Comparison of ENCODE assay signal across 7 cellular contexts in genomic region chr17:7440823-7441174, GRCh38. TPM values are rescaled to one million over a fixed set of nuclear protein-coding genes. Genes with fewer than 3 reads are reported as not detected.
DNase-seq lines count a peak whose midpoint lies in the region; TF ChIP-seq lines count a peak whose summit lies in the region.

No MANE protein-coding gene starts in this region.

- DNase-seq in RPMI7951 (ENCODE audit: low read depth), result peak; percentile 37
- DNase-seq in epithelial cell of proximal tubule (ENCODE audit: low read depth), result no peak
- no peak for DNase-seq in retinal pigment epithelial cell (ENCODE audit: low read depth)
- no peak for DNase-seq in NCI-H510A (lab: John Stamatoyannopoulos, UW)
- DNase-seq in activated CD4-positive, CD25-positive, alpha-beta regulatory T cell treated with anti-CD3 and anti-CD28 coated beads, Interleukin-2, amount 50 U/mL, for 72 hours, result no peak
- DNase-seq in NCI-H345 treated with DMSO at 0.1 percent for 48 hours (lab: John Stamatoyannopoulos, UW; ENCODE audit: unreplicated experiment), result no peak

- TF ChIP-seq CTCF in epithelial cell of proximal tubule (conservative IDR thresholded peaks at IDR 0.05; ENCODE audit: low read depth, low read length) (no peak), retinal pigment epithelial cell (conservative IDR thresholded peaks at IDR 0.05; ENCODE audit: low read depth, low read length) (peak; percentile 13)

- peak overlapping the region; percentile 75 for H3K4me3 ChIP-seq in epithelial cell of proximal tubule (ENCODE audit: low read depth, low read length)
- H3K4me3 ChIP-seq in retinal pigment epithelial cell (ENCODE audit: low read length), result peak overlapping the region; percentile 68

- peak; percentile 22 for TF ChIP-seq POLR2A in GM19099 (IDR thresholded peaks at IDR 0.05; ENCODE audit: extremely low read depth, insufficient read length, low read depth)

RNA-seq across cellular contexts. Expression of gene FGF11, which starts 1.5 kb away (rescaled TPM):
- total RNA-seq in RPMI7951 (2014; rRNA removed; shearing (Covaris generic)), result 2.0 and 4.1 TPM in 2 replicates
- 0.51 and 11.5 TPM in 2 replicates for total RNA-seq in epithelial cell of proximal tubule

RNA-seq across cellular contexts. Expression of gene CHRNB1, which starts 4.1 kb away (rescaled TPM):
- total RNA-seq in RPMI7951 (2014; rRNA removed; shearing (Covaris generic)), result 10.4 and 11.9 TPM in 2 replicates
- total RNA-seq in epithelial cell of proximal tubule, result 21.3 and 30.7 TPM in 2 replicates

RNA-seq across cellular contexts. Expression of gene TMEM102, which starts 5.6 kb away (rescaled TPM):
- 2.9 and 5.5 TPM in 2 replicates for total RNA-seq in RPMI7951 (2014; rRNA removed; shearing (Covaris generic))
- total RNA-seq in epithelial cell of proximal tubule, result 24.6 and 25.0 TPM in 2 replicates

RNA-seq across cellular contexts. Expression of gene SPEM3, which starts 12.1 kb away (rescaled TPM):
- total RNA-seq in RPMI7951 (2014; rRNA removed; shearing (Covaris generic)), result not detected in 2 replicates
- total RNA-seq in epithelial cell of proximal tubule, result not detected in 2 replicates

RNA-seq across cellular contexts. Expression of gene SPEM2, which starts 15.4 kb away (rescaled TPM):
- not detected in 2 replicates for total RNA-seq in RPMI7951 (2014; rRNA removed; shearing (Covaris generic))
- total RNA-seq in epithelial cell of proximal tubule, result not detected in 2 replicates
